ENCODE assay signal across 18 cellular contexts in the genomic region with DNA sequence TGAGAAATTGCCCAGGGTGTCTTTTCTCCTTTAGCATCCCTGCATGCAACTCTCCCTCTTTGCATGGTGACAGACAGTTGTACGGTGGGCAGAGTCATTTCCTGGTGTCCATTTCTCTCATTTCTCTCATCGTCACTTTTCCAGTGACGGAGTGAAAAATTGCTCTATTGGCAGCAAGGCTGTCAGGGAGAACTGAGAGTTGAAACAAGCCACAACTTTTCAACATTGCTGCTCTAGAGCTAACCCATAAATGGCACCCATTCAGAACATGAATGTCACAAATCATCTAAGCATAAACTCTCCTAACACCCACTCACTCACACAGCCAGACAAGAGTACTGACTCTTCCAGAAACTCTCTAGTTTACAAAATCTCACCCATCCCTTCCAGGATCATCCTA. TPM values are rescaled to one million over a fixed set of nuclear protein-coding genes. Genes with fewer than 3 reads are reported as not detected.
DNase-seq lines count a peak whose midpoint lies in the region; ATAC-seq, FAIRE-seq and TF ChIP-seq lines count a peak whose summit lies in the region.
"Had no signal": no experiment of that assay in that cellular context is flagged by ENCODE, and none has a peak within 500 bp of the region (broad histone marks: within the 10 kb centered on the region; RNA-seq: fewer than 3 reads in every experiment).

No MANE protein-coding gene starts in this region.

- ATAC-seq in HG02884 (IDR thresholded peaks at IDR 0.05; ENCODE audit: unreplicated experiment) (peak; percentile 55), HG03469 (IDR thresholded peaks at IDR 0.05; ENCODE audit: unreplicated experiment) (no peak), HG03159 (IDR thresholded peaks at IDR 0.05; ENCODE audit: unreplicated experiment) (no peak)

- no peak for TF ChIP-seq EP300 in esophagus muscularis mucosa (IDR thresholded peaks at IDR 0.05)

- 69% methylated on average over 3 of the region's 3 CpGs for WGBS in esophagus muscularis mucosa
- 74 to 89% (median 87%) methylated on average over 3 of the region's 3 CpGs for WGBS in small intestine, 3 donors

- peak; percentile 15 for DNase-seq in COLO829 (ENCODE audit: low spot score)
- DNase-seq in GM12891 (ENCODE audit: insufficient read length, low spot score): no peak
- peak; percentile 31 for DNase-seq in esophagus muscularis mucosa (ENCODE audit: extremely low spot score)
- DNase-seq in NCI-H1092 (lab: John Stamatoyannopoulos, UW): no peak
- DNase-seq in small intestine: no peak
- DNase-seq: DMS79, HFFc6, NCI-H1417, NCI-H187, NCI-H2227 treated with DMSO at 0.1 percent for 48 hours, NCI-H510A treated with DMSO at 0.1 percent for 48 hours, NCI-H774, SHP77 treated with DMSO at 0.1 percent for 48 hours, SK-N-SH had no signal

- H3K4me1 ChIP-seq in esophagus muscularis mucosa: no peaks in the 10 kb centered on the region
- H3K4me1 ChIP-seq in small intestine (ENCODE audit: control insufficient read depth in 2 of 2, insufficient read depth in 1 of 2, low read depth in 1 of 2, low read length in 1 of 2): no peaks in the 10 kb centered on the region

- H3K4me3 ChIP-seq in esophagus muscularis mucosa: no peak overlapping the region
- no peak overlapping the region for H3K4me3 ChIP-seq in small intestine (ENCODE audit: low read depth in 1 of 2, low read length in 2 of 2)

- H3K9me3 ChIP-seq in esophagus muscularis mucosa: peaks cover 0 to 10% (median 7%) of the 10 kb centered on the region in 4 donors
- no peaks in the 10 kb centered on the region for H3K9me3 ChIP-seq in small intestine (ENCODE audit: control insufficient read depth, low read depth)

- peak; percentile 89 for FAIRE-seq in GM12891 (lab: Jason Lieb, UNC)
- no peak for FAIRE-seq in small intestine (lab: Jason Lieb, UNC)

- intact Hi-C loops in esophagus muscularis mucosa (cut with DNase I): no loop called here

- TF ChIP-seq POLR2A in GM12891 (IDR thresholded peaks at IDR 0.05; ENCODE audit: low read depth, low read length): no peak
- no peak for TF ChIP-seq POLR2A in esophagus muscularis mucosa (IDR thresholded peaks at IDR 0.05; ENCODE audit: low read depth)

- H3K36me3 ChIP-seq in esophagus muscularis mucosa (no peaks in the 10 kb centered on the region), small intestine (ENCODE audit: control insufficient read depth in 2 of 2, insufficient read depth in 2 of 2, low read length in 2 of 2) (no peaks in the 10 kb centered on the region)

- H3K27me3 ChIP-seq in esophagus muscularis mucosa (no peaks in the 10 kb centered on the region), small intestine (ENCODE audit: control insufficient read depth in 2 of 2, insufficient read depth in 2 of 2, low read length in 2 of 2) (no peaks in the 10 kb centered on the region)

- H3K27ac ChIP-seq in esophagus muscularis mucosa (replicated peaks in 1 of 4): no peak overlapping the region
- no peak overlapping the region for H3K27ac ChIP-seq in small intestine (ENCODE audit: low read depth in 1 of 2, low read length in 1 of 2)
- H3K27ac ChIP-seq: C4-2B had no signal

- TF ChIP-seq CTCF in esophagus muscularis mucosa (IDR thresholded peaks at IDR 0.05): no peak

TF ChIP-seq in GM12891, 5 proteins besides CTCF, POLR2A, EP300 and RAD21:
- TF ChIP-seq POLR2AphosphoS5 (IDR thresholded peaks at IDR 0.05; ENCODE audit: low read depth, low read length): no peak
- peak; percentile 52 for TF ChIP-seq PAX5 (IDR thresholded peaks at IDR 0.05; ENCODE audit: insufficient read depth, low read length, severe bottlenecking)
- TF ChIP-seq SPI1 (IDR thresholded peaks at IDR 0.05; ENCODE audit: low read depth, low read length): peak; percentile 77
- no peak for TF ChIP-seq TAF1 (IDR thresholded peaks at IDR 0.05; ENCODE audit: low read depth, low read length)
- no peak for TF ChIP-seq POU2F2 (IDR thresholded peaks at IDR 0.05; ENCODE audit: low read depth, low read length)

RNA-seq across cellular contexts. Expression of gene ZC3H8, which starts 55.7 kb away (rescaled TPM):
- 9.3 TPM for polyA plus RNA-seq in GM12891 (2012; ENCODE audit: low read depth, missing spikeins)
- 1 to 10 TPM; 3.7 to 8.6 (median 5.7) TPM for total RNA-seq in esophagus muscularis mucosa
- 1 to 10 TPM; 3.5 to 9.1 (median 8.9) TPM for polyA plus RNA-seq in small intestine

Comparison
In these comparisons a context has a peak if more than half of its experiments do, and no peak if none do; other contexts are left out.
1. DNase-seq: peak in COLO829 (single experiment) and esophagus muscularis mucosa (single experiment); none in GM12891 (single experiment), NCI-H1092 (single experiment) and small intestine (single experiment).